In genomic region chr10:61959814-61960213, GRCh38 we compare ENCODE assay signal across 1 cellular context.
TF ChIP-seq lines count a peak whose summit lies in the region.

No MANE protein-coding gene starts in this region.

TF ChIP-seq in GM12878, 131 proteins besides CTCF, POLR2A, EP300 and RAD21:
- TF ChIP-seq ZSCAN29 (IDR thresholded peaks at IDR 0.05) (no peak), SIX5 (IDR thresholded peaks at IDR 0.05; ENCODE audit: low read depth, low read length, severe bottlenecking) (no peak), SMAD1 (IDR thresholded peaks at IDR 0.05; ENCODE audit: low read depth, partially characterized antibody) (no peak), TARDBP (IDR thresholded peaks at IDR 0.05; ENCODE audit: borderline replicate concordance) (no peak), FOXK2 (IDR thresholded peaks at IDR 0.05) (no peak), HCFC1 (IDR thresholded peaks at IDR 0.05; ENCODE audit: low read length) (no peak), JUNB (IDR thresholded peaks at IDR 0.05) (no peak), IKZF2 (IDR thresholded peaks at IDR 0.05) (no peak), NRF1 (conservative IDR thresholded peaks at IDR 0.05; ENCODE audit: low read depth, low read length) (no peak), ATF3 (IDR thresholded peaks at IDR 0.05; ENCODE audit: borderline replicate concordance, extremely low read depth, low read depth, low read length) (no peak), MYB (IDR thresholded peaks at IDR 0.05; ENCODE audit: borderline replicate concordance, low read depth, low read length) (no peak), ZNF622 (IDR thresholded peaks at IDR 0.05) (no peak), POU2F2 (IDR thresholded peaks at IDR 0.05; ENCODE audit: borderline replicate concordance, low read depth, low read length) (no peak), KAT2A (conservative IDR thresholded peaks at IDR 0.05; ENCODE audit: control insufficient read depth, low read depth, low read length) (no peak), E2F8 (IDR thresholded peaks at IDR 0.05; ENCODE audit: low read depth, partially characterized antibody) (no peak), MEF2A (IDR thresholded peaks at IDR 0.05; ENCODE audit: insufficient read depth, low read depth, low read length) (no peak), CBX3 (IDR thresholded peaks at IDR 0.05; ENCODE audit: borderline replicate concordance, low read depth) (no peak), RBBP5 (conservative IDR thresholded peaks at IDR 0.05) (no peak), USF2 (IDR thresholded peaks at IDR 0.05; ENCODE audit: borderline replicate concordance, low read depth, low read length) (no peak), RB1 (IDR thresholded peaks at IDR 0.05; ENCODE audit: borderline replicate concordance) (no peak)
TF ChIP-seq in GM12878: peak in this region for 0.
